ENCODE assay signal across 8 cellular contexts in genomic region chr1:207579436-207579799, GRCh38.
A peak's percentile ranks its signal among the peaks of the same experiment; 100 is the strongest.
DNase-seq lines count a peak whose midpoint lies in the region; ATAC-seq and TF ChIP-seq lines count a peak whose summit lies in the region.

No MANE protein-coding gene starts in this region.

- H3K27me3 ChIP-seq in dorsolateral prefrontal cortex (peaks cover 0 to 4% (median 0%) of the 10 kb centered on the region in 45 donors), uterus (no peaks in the 10 kb centered on the region)

- TF ChIP-seq POLR2A in uterus (IDR thresholded peaks at IDR 0.05): no peak

- peak; percentile 95 for ATAC-seq in GM21529 (IDR thresholded peaks at IDR 0.05; ENCODE audit: unreplicated experiment)

- H3K27ac ChIP-seq in dorsolateral prefrontal cortex: peak overlapping the region in 26 of 59 donors; percentile 3 to 94 (median 58)
- H3K27ac ChIP-seq in uterus: no peak overlapping the region

- peak; percentile 47 for DNase-seq in activated CD4-positive, alpha-beta T cell treated with anti-CD3 and anti-CD28 coated beads for 48 hours
- no peak for DNase-seq in activated CD4-positive, alpha-beta T cell treated with anti-CD3 and anti-CD28 coated beads for 1 hour
- peak; percentile 64 for DNase-seq in LHCN-M2 (ENCODE audit: low read depth)
- peak; percentile 61 for DNase-seq in SKM-1 (lab: John Stamatoyannopoulos, UW; ENCODE audit: unreplicated experiment)
- DNase-seq in dorsolateral prefrontal cortex: peak in 8 of 10 donors; percentile 9 to 76 (median 47)
- DNase-seq in midbrain (lab: John Stamatoyannopoulos, UW): peak; percentile 75
- DNase-seq in uterus: no peak

- TF ChIP-seq CTCF in dorsolateral prefrontal cortex (IDR thresholded peaks at IDR 0.05 in 54 of 56, conservative IDR thresholded peaks at IDR 0.05 in 2 of 56; ENCODE audit: low read depth in 1 of 56, partially characterized antibody in 56 of 56): peak; percentile 19 to 86 (median 71)
- TF ChIP-seq CTCF in uterus (IDR thresholded peaks at IDR 0.05): peak in 3 of 4 experiments; percentile 8 to 20 (median 16)

- H3K4me1 ChIP-seq in uterus: no peaks in the 10 kb centered on the region

- H3K4me3 ChIP-seq in dorsolateral prefrontal cortex (no peak overlapping the region), uterus (no peak overlapping the region)

- H3K9me3 ChIP-seq in uterus: no peaks in the 10 kb centered on the region

- H3K36me3 ChIP-seq in uterus: no peaks in the 10 kb centered on the region

- intact Hi-C loops in dorsolateral prefrontal cortex (cut with DNase I): no loop called here
- intact Hi-C loops in uterus (cut with DNase I; ENCODE audit: low total_unique reads): no loop called here

Comparison
In these comparisons a context has a peak if more than half of its experiments do, and no peak if none do; other contexts are left out.
1. DNase-seq: peak in activated CD4-positive, alpha-beta T cell treated with anti-CD3 and anti-CD28 coated beads for 48 hours (single experiment), LHCN-M2 (single experiment), SKM-1 (single experiment), dorsolateral prefrontal cortex (8 of 10) and midbrain (single experiment); none in activated CD4-positive, alpha-beta T cell treated with anti-CD3 and anti-CD28 coated beads for 1 hour (single experiment) and uterus (0 of 2).